In genomic region chr16:80804061-80804450, GRCh38 we compare ENCODE assay signal across 8 cellular contexts. TPM values are rescaled to one million over a fixed set of nuclear protein-coding genes. Genes with fewer than 3 reads are reported as not detected.
DNase-seq lines count a peak whose midpoint lies in the region; ATAC-seq, FAIRE-seq and TF ChIP-seq lines count a peak whose summit lies in the region.

No MANE protein-coding gene starts in this region.

- peak overlapping the region; percentile 61 to 89 for H3K27ac Mint-ChIP-seq in activated naive CD4-positive, alpha-beta T cell treated with anti-CD3 and anti-CD28 coated beads, Interleukin-2, amount 50 U/mL, for 72 hours

- 0% methylated on average over 29 to 62 of the region's 62 CpGs for WGBS in heart right ventricle, 2 donors

- H3K4me1 ChIP-seq in heart right ventricle, result peaks cover 0 to 20% (median 0%) of the 10 kb centered on the region in 9 donors

- peaks cover 4 to 10% of the 10 kb centered on the region in 2 donors for H3K9me3 Mint-ChIP-seq in activated naive CD4-positive, alpha-beta T cell treated with anti-CD3 and anti-CD28 coated beads, Interleukin-2, amount 50 U/mL, for 72 hours

- intact Hi-C loops in heart right ventricle (cut with DNase I), result loop anchor here in 2 of 10 donors (10.0 kb wide), 1 partner anchor 259 kb away; the partner anchor contains the start of gene DYNLRB2 (in 2 of the 2)

- peak overlapping the region in 1 of 10 donors; percentile 64 for H3K27ac ChIP-seq in heart right ventricle

- no peaks in the 10 kb centered on the region for H3K9me3 ChIP-seq in heart right ventricle

- peak overlapping the region in 9 of 10 donors; percentile 42 to 68 (median 61) for H3K4me3 ChIP-seq in heart right ventricle

- peak; percentile 50 for ATAC-seq in GM18498 (IDR thresholded peaks at IDR 0.05; ENCODE audit: unreplicated experiment)
- ATAC-seq in HG02759 (IDR thresholded peaks at IDR 0.05; ENCODE audit: unreplicated experiment), result peak; percentile 45
- peak; percentile 46 to 48 for ATAC-seq in activated naive CD4-positive, alpha-beta T cell treated with anti-CD3 and anti-CD28 coated beads, Interleukin-2, amount 50 U/mL, for 72 hours
- ATAC-seq in heart right ventricle, result peak in 5 of 8 donors; percentile 28 to 65 (median 41)

- DNase-seq in RPMI8226 (peak; percentile 2), heart right ventricle (peak; percentile 34 to 59), renal cortical epithelial cell (ENCODE audit: low read depth) (peak; percentile 17), urothelium cell line (ENCODE audit: low spot score) (no peak), NCI-H187 treated with DMSO at 0.1 percent for 48 hours (lab: John Stamatoyannopoulos, UW) (no peak)
- peak in 1 of 2 donors; percentile 60 for DNase-seq in activated naive CD4-positive, alpha-beta T cell treated with anti-CD3 and anti-CD28 coated beads, Interleukin-2, amount 50 U/mL, for 72 hours (ENCODE audit: low spot score in 2 of 2)

- H3K27me3 ChIP-seq in heart right ventricle, result peaks cover 0 to 3% (median 0%) of the 10 kb centered on the region in 7 donors

- FAIRE-seq in urothelium cell line (lab: Jason Lieb, UNC), result no peak

- peaks cover 0 to 15% of the 10 kb centered on the region in 2 donors for H3K36me3 Mint-ChIP-seq in activated naive CD4-positive, alpha-beta T cell treated with anti-CD3 and anti-CD28 coated beads, Interleukin-2, amount 50 U/mL, for 72 hours

- no peak for TF ChIP-seq CTCF in heart right ventricle (IDR thresholded peaks at IDR 0.05)

- no peaks in the 10 kb centered on the region for H3K36me3 ChIP-seq in heart right ventricle

RNA-seq across cellular contexts. Expression of gene CDYL2, which starts 0.3 kb away (rescaled TPM):
- 10 to 100 TPM; 10.8 to 42.4 TPM for total RNA-seq in activated naive CD4-positive, alpha-beta T cell treated with anti-CD3 and anti-CD28 coated beads, Interleukin-2, amount 50 U/mL, for 72 hours
- 1 to 10 TPM; 1.1 to 5.3 (median 3.2) TPM for total RNA-seq in heart right ventricle
- under 1 TPM; 0.59 to 0.77 TPM for polyA plus RNA-seq in heart right ventricle
- total RNA-seq in renal cortical epithelial cell, result 12.0 and 17.7 TPM in 2 replicates

Comparison
In these comparisons a context has a peak if more than half of its experiments do, and no peak if none do; other contexts are left out.
1. DNase-seq: peak in RPMI8226 (single experiment), heart right ventricle (2 of 2) and renal cortical epithelial cell (single experiment); none in urothelium cell line (single experiment) and NCI-H187 treated with DMSO at 0.1 percent for 48 hours (single experiment).
2. Peak in every context shown above with its lines, with median percentiles within 50 percentile points of each other: ATAC-seq.